15 cellular contexts compared by ENCODE assay signal in genomic region chr7:113374924-113375323, GRCh38.
DNase-seq lines count a peak whose midpoint lies in the region; ATAC-seq and TF ChIP-seq lines count a peak whose summit lies in the region.
"Had no signal": no experiment of that assay in that cellular context is flagged by ENCODE, and none has a peak within 500 bp of the region (broad histone marks: within the 10 kb centered on the region; RNA-seq: fewer than 3 reads in every experiment).

No MANE protein-coding gene starts in this region.

- TF ChIP-seq CTCF in left lung (IDR thresholded peaks at IDR 0.05), result no peak

- intact Hi-C loops in left lung (cut with DNase I), result no loop called here

- H3K36me3 ChIP-seq in left lung, result no peaks in the 10 kb centered on the region

- ATAC-seq in HG02852 (IDR thresholded peaks at IDR 0.05; ENCODE audit: unreplicated experiment) (no peak), left lung (no peak), HG03108 (IDR thresholded peaks at IDR 0.05; ENCODE audit: unreplicated experiment) (no peak)

- DNase-seq in NCI-H2171 treated with DMSO at 0.1 percent for 48 hours (lab: John Stamatoyannopoulos, UW) (peak; percentile 2), NCI-H2171 (lab: John Stamatoyannopoulos, UW) (no peak), NCI-H524 treated with DMSO at 0.1 percent for 48 hours (lab: John Stamatoyannopoulos, UW) (peak; percentile 73), fibroblast of peridontal ligament (ENCODE audit: extremely low read depth) (peak; percentile 5), left lung (no peak), NCI-H187 (lab: John Stamatoyannopoulos, UW) (no peak)
- DNase-seq: AML-193, EL, KG1, NCI-H1105 treated with DMSO at 0.1 percent for 48 hours, NCI-H1930, PC-9 had no signal

- no peak overlapping the region for H3K4me3 ChIP-seq in left lung
- H3K4me3 ChIP-seq: PC-9 had no signal

- no peaks in the 10 kb centered on the region for H3K9me3 ChIP-seq in left lung

- H3K4me1 ChIP-seq in left lung, result no peaks in the 10 kb centered on the region

- H3K27me3 ChIP-seq in left lung, result no peaks in the 10 kb centered on the region

- H3K27ac ChIP-seq in left lung, result no peak overlapping the region
- H3K27ac ChIP-seq: 22Rv1, PC-9 had no signal

Comparison
In these comparisons a context has a peak if more than half of its experiments do, and no peak if none do; other contexts are left out.
1. DNase-seq: peak in NCI-H2171 treated with DMSO at 0.1 percent for 48 hours (single experiment), NCI-H524 treated with DMSO at 0.1 percent for 48 hours (single experiment) and fibroblast of peridontal ligament (single experiment); none in NCI-H2171 (single experiment), left lung (0 of 2) and NCI-H187 (0 of 2).